In genomic region chr9:34658461-34658860, GRCh38 we compare ENCODE assay signal across 40 cellular contexts. TPM values are rescaled to one million over a fixed set of nuclear protein-coding genes. Genes with fewer than 3 reads are reported as not detected.
"Had no signal": no experiment of that assay in that cellular context is flagged by ENCODE, and none has a peak within 500 bp of the region (broad histone marks: within the 10 kb centered on the region; RNA-seq: fewer than 3 reads in every experiment).

No MANE protein-coding gene starts in this region.

- H3K36me3 ChIP-seq: cardiac muscle cell, WERI-Rb-1 had no signal

- H3K4me3 Mint-ChIP-seq: activated CD4-positive, alpha-beta memory T cell treated with anti-CD3 and anti-CD28 coated beads, Interleukin-2, amount 10 ng/mL, durations not matched to agents 7 days and 5 days; activated CD8-positive, alpha-beta memory T cell treated with anti-CD3 and anti-CD28 coated beads, Interleukin-2, amount 10 ng/mL, durations not matched to agents 7 days and 5 days; activated naive CD4-positive, alpha-beta T cell treated with anti-CD3 and anti-CD28 coated beads, Interleukin-2, amount 50 U/mL, for 24 hours; activated naive CD8-positive, alpha-beta T cell treated with anti-CD3 and anti-CD28 coated beads, Interleukin-2, amount 10 ng/mL, durations not matched to agents 7 days and 5 days; activated T-cell treated with anti-CD3 and anti-CD28 coated beads, Interleukin-2, amount 50 U/mL, for 72 hours; T-cell had no signal

- H2AFZ ChIP-seq: PC-9 had no signal

- DNase-seq: activated CD4-positive, alpha-beta memory T cell treated with anti-CD3 and anti-CD28 coated beads, Interleukin-2, amount 10 ng/mL, durations not matched to agents 7 days and 5 days; activated CD4-positive, alpha-beta T cell treated with anti-CD3 and anti-CD28 coated beads for 1 hour; activated CD4-positive, alpha-beta T cell treated with anti-CD3 and anti-CD28 coated beads for 48 hours; activated CD4-positive, CD25-positive, alpha-beta regulatory T cell; activated CD8-positive, alpha-beta memory T cell treated with anti-CD3 and anti-CD28 coated beads for 24 hours; activated CD8-positive, alpha-beta memory T cell treated with anti-CD3 and anti-CD28 coated beads, Interleukin-2, amount 10 ng/mL, durations not matched to agents 7 days and 5 days; activated gamma-delta T cell; activated naive CD4-positive, alpha-beta T cell treated with Interleukin-2 at 50 U/mL for 16 hours; activated naive CD8-positive, alpha-beta T cell treated with anti-CD3 and anti-CD28 coated beads, Interleukin-2, amount 10 ng/mL, durations not matched to agents 7 days and 5 days; activated T-cell treated with anti-CD3 and anti-CD28 coated beads, Interleukin-2, amount 50 U/mL, for 1 hour; activated T-cell treated with anti-CD3 and anti-CD28 coated beads, Interleukin-2, amount 50 U/mL, for 72 hours; amygdala; MM.1S; MV-4-11; NCI-H1092; NCI-H1436 treated with DMSO at 0.1 percent for 48 hours; NCI-H1694 treated with DMSO at 0.1 percent for 48 hours; NCI-H2029; NCI-H2171; NCI-H510A; NCI-H526; NCI-H748 treated with DMSO at 0.1 percent for 48 hours; NK-92 treated with Interleukin-12 subunit alpha and Interleukin-12 subunit beta, amount 100 ng/mL, for 24 hours; PC-9; SIG-M5; T-cell; T-helper 2 cell; T-helper 9 cell; WERI-Rb-1 had no signal

- ATAC-seq: activated CD8-positive, alpha-beta memory T cell treated with anti-CD3 and anti-CD28 coated beads, Interleukin-2, amount 10 ng/mL, durations not matched to agents 7 days and 5 days; activated T-cell treated with anti-CD3 and anti-CD28 coated beads, Interleukin-2, amount 50 U/mL, for 72 hours; Right ventricle myocardium inferior; SK-N-SH treated with all-trans-retinoic acid at 6 μM for 48 hours; T-cell had no signal

- H3K27ac ChIP-seq: ascending aorta, cardiac muscle cell, KMS-11, PC-9, RWPE1, WERI-Rb-1 had no signal

- H3K27me3 Mint-ChIP-seq: activated CD4-positive, alpha-beta memory T cell treated with anti-CD3 and anti-CD28 coated beads, Interleukin-2, amount 10 ng/mL, durations not matched to agents 7 days and 5 days; activated CD8-positive, alpha-beta memory T cell treated with anti-CD3 and anti-CD28 coated beads, Interleukin-2, amount 10 ng/mL, durations not matched to agents 7 days and 5 days; activated naive CD4-positive, alpha-beta T cell treated with anti-CD3 and anti-CD28 coated beads, Interleukin-2, amount 50 U/mL, for 24 hours; activated naive CD8-positive, alpha-beta T cell treated with anti-CD3 and anti-CD28 coated beads, Interleukin-2, amount 10 ng/mL, durations not matched to agents 7 days and 5 days; T-cell had no signal

- H3K27me3 ChIP-seq: ascending aorta, cardiac muscle cell had no signal

- H3K4me2 ChIP-seq: KMS-11, PC-9 had no signal

- H3K9me3 Mint-ChIP-seq: activated CD4-positive, alpha-beta memory T cell treated with anti-CD3 and anti-CD28 coated beads, Interleukin-2, amount 10 ng/mL, durations not matched to agents 7 days and 5 days; activated naive CD4-positive, alpha-beta T cell treated with anti-CD3 and anti-CD28 coated beads, Interleukin-2, amount 50 U/mL, for 24 hours; activated naive CD8-positive, alpha-beta T cell treated with anti-CD3 and anti-CD28 coated beads, Interleukin-2, amount 10 ng/mL, durations not matched to agents 7 days and 5 days; activated T-cell treated with anti-CD3 and anti-CD28 coated beads, Interleukin-2, amount 50 U/mL, for 72 hours; activated T-helper 2 cell treated with anti-CD3 and anti-CD28 coated beads, Interferon-gamma antibody, Interleukin-2, Interleukin-4, amounts not matched to agents 10 μg/mL and 5 μg/mL and 100 μg/mL, durations not matched to agents 14 hours and 24 hours and 36 hours; T-cell had no signal

- H3K9me3 ChIP-seq: ascending aorta had no signal

- H3K4me3 ChIP-seq: ascending aorta, cardiac muscle cell, PC-9 had no signal

- H3K27ac Mint-ChIP-seq: activated CD4-positive, alpha-beta memory T cell treated with anti-CD3 and anti-CD28 coated beads, Interleukin-2, amount 10 ng/mL, durations not matched to agents 7 days and 5 days; activated CD8-positive, alpha-beta memory T cell treated with anti-CD3 and anti-CD28 coated beads, Interleukin-2, amount 10 ng/mL, durations not matched to agents 7 days and 5 days; activated naive CD4-positive, alpha-beta T cell treated with anti-CD3 and anti-CD28 coated beads, Interleukin-2, amount 50 U/mL, for 24 hours; activated naive CD8-positive, alpha-beta T cell treated with anti-CD3 and anti-CD28 coated beads, Interleukin-2, amount 10 ng/mL, durations not matched to agents 7 days and 5 days; activated T-cell treated with anti-CD3 and anti-CD28 coated beads, Interleukin-2, amount 50 U/mL, for 72 hours; activated T-helper 2 cell treated with anti-CD3 and anti-CD28 coated beads, Interferon-gamma antibody, Interleukin-2, Interleukin-4, amounts not matched to agents 10 μg/mL and 5 μg/mL and 100 μg/mL, durations not matched to agents 14 hours and 24 hours and 36 hours; T-cell had no signal

- H3K36me3 Mint-ChIP-seq: activated CD8-positive, alpha-beta memory T cell treated with anti-CD3 and anti-CD28 coated beads, Interleukin-2, amount 10 ng/mL, durations not matched to agents 7 days and 5 days had no signal

RNA-seq across cellular contexts. Expression of gene CCL27, which starts 4.0 kb away (rescaled TPM):
- total RNA-seq: activated CD4-positive, alpha-beta memory T cell treated with anti-CD3 and anti-CD28 coated beads, Interleukin-2, amount 10 ng/mL, durations not matched to agents 7 days and 5 days; activated CD8-positive, alpha-beta memory T cell treated with anti-CD3 and anti-CD28 coated beads, Interleukin-2, amount 10 ng/mL, durations not matched to agents 7 days and 5 days; LHCN-M2; Right ventricle myocardium inferior; SK-MEL-5; T-cell had no signal

RNA-seq across cellular contexts. Expression of gene ARID3C, which starts 29.6 kb away (rescaled TPM):
- total RNA-seq: activated naive CD8-positive, alpha-beta T cell treated with anti-CD3 and anti-CD28 coated beads, Interleukin-2, amount 10 ng/mL, durations not matched to agents 7 days and 5 days; ascending aorta; PC-9; Right ventricle myocardium inferior had no signal
- polyA plus RNA-seq: adipose tissue had no signal
